10 cellular contexts compared by ENCODE assay signal in genomic region chr9:35649431-35650340, GRCh38. TPM values are rescaled to one million over a fixed set of nuclear protein-coding genes. Genes with fewer than 3 reads are reported as not detected.
A peak's percentile ranks its signal among the peaks of the same experiment; 100 is the strongest.
DNase-seq lines count a peak whose midpoint lies in the region; ATAC-seq and TF ChIP-seq lines count a peak whose summit lies in the region.
"Had no signal": no experiment of that assay in that cellular context is flagged by ENCODE, and none has a peak within 500 bp of the region (broad histone marks: within the 10 kb centered on the region; RNA-seq: fewer than 3 reads in every experiment).

No MANE protein-coding gene starts in this region.

- TF ChIP-seq CTCF in vagina (IDR thresholded peaks at IDR 0.05) = no peak

- DNase-seq in Right ventricle myocardium superior (peak; percentile 59), cardiac septum (ENCODE audit: low spot score) (no peak), medulla oblongata (ENCODE audit: extremely low spot score) (peak; percentile 49), vagina (ENCODE audit: extremely low spot score in 2 of 2) (peak in 1 of 2 donors; percentile 85), dedifferentiated amniotic fluid mesenchymal stem cell (ENCODE audit: extremely low spot score) (no peak), SK-N-DZ (ENCODE audit: low spot score) (no peak)
- DNase-seq in activated T-cell treated with anti-CD3 and anti-CD28 coated beads, Interleukin-2, amount 50 U/mL, for 24 hours = peak; percentile 75

- H3K4me1 Mint-ChIP-seq in activated T-cell treated with anti-CD3 and anti-CD28 coated beads, Interleukin-2, amount 50 U/mL, for 24 hours (ENCODE audit: low read depth) = peaks cover 74% of the 10 kb centered on the region

- peaks cover 11% of the 10 kb centered on the region for H3K36me3 Mint-ChIP-seq in activated T-cell treated with anti-CD3 and anti-CD28 coated beads, Interleukin-2, amount 50 U/mL, for 24 hours (ENCODE audit: low read depth)

- H3K4me3 Mint-ChIP-seq in activated T-cell treated with anti-CD3 and anti-CD28 coated beads, Interleukin-2, amount 50 U/mL, for 24 hours = peak overlapping the region; percentile 85

- H3K27ac Mint-ChIP-seq in activated T-cell treated with anti-CD3 and anti-CD28 coated beads, Interleukin-2, amount 50 U/mL, for 24 hours = peak overlapping the region; percentile 94

- H3K4me3 ChIP-seq in vagina = peak overlapping the region; percentile 7 to 19

- no peaks in the 10 kb centered on the region for H3K9me3 ChIP-seq in vagina

- no peaks in the 10 kb centered on the region for H3K36me3 ChIP-seq in vagina

- intact Hi-C loops in Right ventricle myocardium superior (cut with DNase I) = loop anchor here (10.0 kb wide), 1 partner anchor 235 kb away; no protein-coding TSS in a partner anchor
- intact Hi-C loops in cardiac septum (cut with DNase I) = loop anchor here (5.0 kb wide), 1 partner anchor 42 kb away; the partner anchor contains the start of gene TESK1
- intact Hi-C loops in vagina (cut with DNase I) = loop anchor here (10.0 kb wide), 1 partner anchor 165 kb away; the partner anchor contains the start of genes HINT2 and SPAG8

- no peaks in the 10 kb centered on the region for H3K27me3 Mint-ChIP-seq in activated T-cell treated with anti-CD3 and anti-CD28 coated beads, Interleukin-2, amount 50 U/mL, for 24 hours

- no peaks in the 10 kb centered on the region for H3K27me3 ChIP-seq in vagina

- H3K4me1 ChIP-seq in vagina = peaks cover 26% of the 10 kb centered on the region

- no peak for TF ChIP-seq POLR2A in vagina (IDR thresholded peaks at IDR 0.05)

- ATAC-seq in Right ventricle myocardium superior (ENCODE audit: poor library complexity) = no peak
- ATAC-seq in GM21390 (IDR thresholded peaks at IDR 0.05; ENCODE audit: unreplicated experiment) = no peak

- peak overlapping the region; percentile 56 for H3K27ac ChIP-seq in vagina
- H3K27ac ChIP-seq: parathyroid adenoma had no signal

- H3K9me3 Mint-ChIP-seq in activated T-cell treated with anti-CD3 and anti-CD28 coated beads, Interleukin-2, amount 50 U/mL, for 24 hours = no peaks in the 10 kb centered on the region

RNA-seq across cellular contexts. Expression of gene SIT1, which starts 1.0 kb away (rescaled TPM):
- not detected for total RNA-seq in Right ventricle myocardium superior
- total RNA-seq in cardiac septum = not detected
- 2.5 TPM for total RNA-seq in vagina
- polyA plus RNA-seq in SK-N-DZ (2014; cell fraction: cytosol; rRNA removed) = 2.9 and 4.0 TPM in 2 replicates
- 0.88 and 4.5 TPM in 2 replicates for polyA plus RNA-seq in SK-N-DZ (2014; cell fraction: nucleus; rRNA removed)
- total RNA-seq: SK-MEL-5 had no signal

RNA-seq across cellular contexts. Expression of gene RMRP, which starts 8.1 kb away (rescaled TPM):
- total RNA-seq in Right ventricle myocardium superior = 19,155 TPM
- 10,677 TPM for total RNA-seq in cardiac septum
- total RNA-seq in vagina = 8,462 TPM
- not detected in 2 replicates for polyA plus RNA-seq in SK-N-DZ (2014; cell fraction: cytosol; rRNA removed)
- not detected in 2 replicates for polyA plus RNA-seq in SK-N-DZ (2014; cell fraction: nucleus; rRNA removed)

RNA-seq across cellular contexts. Expression of gene CCDC107, which starts 8.4 kb away (rescaled TPM):
- total RNA-seq in Right ventricle myocardium superior = 48.4 TPM
- total RNA-seq in cardiac septum = 47.7 TPM
- total RNA-seq in vagina = 17.2 TPM
- polyA plus RNA-seq in SK-N-DZ (2014; cell fraction: cytosol; rRNA removed) = 6.5 and 7.8 TPM in 2 replicates
- 7.7 and 8.2 TPM in 2 replicates for polyA plus RNA-seq in SK-N-DZ (2014; cell fraction: nucleus; rRNA removed)

RNA-seq across cellular contexts. Expression of gene ARHGEF39, which starts 15.3 kb away (rescaled TPM):
- total RNA-seq in Right ventricle myocardium superior (0.24 TPM), cardiac septum (0.48 TPM), vagina (1.2 TPM)
- polyA plus RNA-seq in SK-N-DZ (2014; cell fraction: cytosol; rRNA removed) = 10.9 and 15.1 TPM in 2 replicates
- polyA plus RNA-seq in SK-N-DZ (2014; cell fraction: nucleus; rRNA removed) = 30.1 and 40.3 TPM in 2 replicates

RNA-seq across cellular contexts. Expression of gene CA9, which starts 24.0 kb away (rescaled TPM):
- total RNA-seq in Right ventricle myocardium superior (not detected), cardiac septum (0.48 TPM), vagina (0.98 TPM)
- polyA plus RNA-seq in SK-N-DZ (2014; cell fraction: cytosol; rRNA removed) = 2.2 TPM in 1 of 2 replicates, not detected in the other
- polyA plus RNA-seq in SK-N-DZ (2014; cell fraction: nucleus; rRNA removed) = 2.3 TPM in 1 of 2 replicates, not detected in the other

Comparison
In these comparisons a context has a peak if more than half of its experiments do, and no peak if none do; other contexts are left out.
1. DNase-seq: peak in Right ventricle myocardium superior (single experiment), activated T-cell treated with anti-CD3 and anti-CD28 coated beads, Interleukin-2, amount 50 U/mL, for 24 hours (single experiment) and medulla oblongata (single experiment); none in cardiac septum (single experiment), dedifferentiated amniotic fluid mesenchymal stem cell (single experiment) and SK-N-DZ (single experiment).